Comparison of ENCODE assay signal across 16 cellular contexts in genomic region chr1:25167269-25168192, GRCh38.
A peak's percentile ranks its signal among the peaks of the same experiment; 100 is the strongest.
DNase-seq lines count a peak whose midpoint lies in the region; ATAC-seq and TF ChIP-seq lines count a peak whose summit lies in the region.
"Had no signal": no experiment of that assay in that cellular context is flagged by ENCODE, and none has a peak within 500 bp of the region (broad histone marks: within the 10 kb centered on the region; RNA-seq: fewer than 3 reads in every experiment).

No MANE protein-coding gene starts in this region.

- H4K20me1 ChIP-seq in DND-41 (ENCODE audit: insufficient read depth, low read length) (no peaks in the 10 kb centered on the region), PC-3 (ENCODE audit: low read length) (no peaks in the 10 kb centered on the region)

- TF ChIP-seq CTCF in DND-41 (IDR thresholded peaks at IDR 0.05; ENCODE audit: borderline replicate concordance, extremely low read depth, low read length, poor library complexity, severe bottlenecking): no peak
- no peak for TF ChIP-seq CTCF in PC-3 (conservative IDR thresholded peaks at IDR 0.05; ENCODE audit: low read depth, low read length)

- no peaks in the 10 kb centered on the region for H3F3A ChIP-seq in PC-3 (ENCODE audit: low read length, unreplicated experiment)

- H3K4me2 ChIP-seq in DND-41 (ENCODE audit: insufficient read depth, low read length) (no peak overlapping the region), PC-3 (ENCODE audit: low read length) (peak overlapping the region; percentile 12; the same call in 1 of the 2 replicates)

- H3K9ac ChIP-seq in DND-41 (ENCODE audit: low read depth, low read length): no peak overlapping the region
- no peak overlapping the region for H3K9ac ChIP-seq in PC-3 (ENCODE audit: low read length)
- H3K9ac ChIP-seq: GM23248 had no signal

- H3K79me2 ChIP-seq in DND-41 (ENCODE audit: insufficient read depth, low read length) (no peaks in the 10 kb centered on the region), PC-3 (ENCODE audit: low read length) (no peaks in the 10 kb centered on the region)

- no peaks in the 10 kb centered on the region for H3K9me3 ChIP-seq in DND-41 (ENCODE audit: insufficient read depth, low read length, severe bottlenecking)
- no peaks in the 10 kb centered on the region for H3K9me3 ChIP-seq in PC-3 (ENCODE audit: low read length)
- H3K9me3 ChIP-seq: lower lobe of right lung had no signal

- CTCF ChIA-PET in PC-3 (lab: Charles Lee): no interaction called here

- intact Hi-C loops in PC-3 (cut with micrococcal nuclease): no loop called here

- H3K4me1 ChIP-seq in DND-41 (ENCODE audit: insufficient read depth, low read length) (no peaks in the 10 kb centered on the region), PC-3 (ENCODE audit: insufficient read depth, low read length) (peaks cover 21% of the 10 kb centered on the region)
- H3K4me1 ChIP-seq: lower lobe of right lung had no signal

- H2AFZ ChIP-seq in DND-41 (ENCODE audit: low read depth, low read length) (no peak overlapping the region), PC-3 (ENCODE audit: low read length) (no peak overlapping the region)
- H2AFZ ChIP-seq: GM23248 had no signal

- ATAC-seq in DND-41 (ENCODE audit: insufficient read depth, low read depth) (peak; percentile 64), PC-3 (peak; percentile 51), HG03045 (IDR thresholded peaks at IDR 0.05; ENCODE audit: unreplicated experiment) (no peak)
- ATAC-seq in activated naive CD4-positive, alpha-beta T cell treated with anti-CD3 and anti-CD28 coated beads, Interleukin-2, amount 50 U/mL, for 72 hours: no peak
- ATAC-seq: lower lobe of right lung; stimulated activated naive CD8-positive, alpha-beta T cell treated with anti-CD3 and anti-CD28 coated beads, Interleukin-15, Interleukin-2, amounts not matched to agents 100 U/mL and 50 U/mL, for 24 hours had no signal

- DNase-seq in DND-41: peak; percentile 42
- peak; percentile 64 for DNase-seq in PC-3
- DNase-seq in foreskin melanocyte: peak; percentile 89
- peak; percentile 80 for DNase-seq in pons (ENCODE audit: low spot score)
- no peak for DNase-seq in H7
- no peak for DNase-seq in activated naive CD4-positive, alpha-beta T cell treated with anti-CD3 and anti-CD28 coated beads, Interleukin-2, amount 50 U/mL, for 72 hours (ENCODE audit: low spot score in 2 of 2)
- no peak for DNase-seq in GM19238 (ENCODE audit: insufficient read length, low spot score)
- DNase-seq: activated naive CD8-positive, alpha-beta T cell treated with anti-CD3 and anti-CD28 coated beads, Interleukin-2, amount 10 ng/mL, durations not matched to agents 7 days and 5 days; CD8-positive, alpha-beta memory T cell; GM23248; lower lobe of right lung; NCI-H2029; stimulated activated CD4-positive, alpha-beta T cell treated with anti-CD3 and anti-CD28 coated beads, Interleukin-2, amount 100 ng/mL, for 48 hours; stimulated activated naive CD8-positive, alpha-beta T cell treated with anti-CD3 and anti-CD28 coated beads, Interleukin-15, Interleukin-2, amounts not matched to agents 100 U/mL and 50 U/mL, for 24 hours had no signal

- no peaks in the 10 kb centered on the region for H3K9me2 ChIP-seq in PC-3 (replicated peaks; ENCODE audit: low read length)

- BruUV-seq in PC-3 (replicated peaks; lab: Mats Ljungman, UMichigan): no TSS peak

- H3K4me3 ChIP-seq in DND-41 (ENCODE audit: low read depth in 1 of 2, low read length in 2 of 2): no peak overlapping the region
- no peak overlapping the region for H3K4me3 ChIP-seq in PC-3 (ENCODE audit: low read length)
- no peak overlapping the region for H3K4me3 ChIP-seq in H7 (ENCODE audit: insufficient read depth, low read depth, low read length)
- H3K4me3 ChIP-seq: coronary artery, GM23248, lower lobe of right lung had no signal

- H3K36me3 ChIP-seq in DND-41 (ENCODE audit: insufficient read depth, low read length): no peaks in the 10 kb centered on the region
- H3K36me3 ChIP-seq in PC-3 (ENCODE audit: low read depth, low read length): no peaks in the 10 kb centered on the region
- no peaks in the 10 kb centered on the region for H3K36me3 ChIP-seq in H7 (replicated peaks; ENCODE audit: control insufficient read depth, insufficient read depth, low read length)
- H3K36me3 ChIP-seq: lower lobe of right lung had no signal

- H3K36me3 Mint-ChIP-seq in activated naive CD4-positive, alpha-beta T cell treated with anti-CD3 and anti-CD28 coated beads, Interleukin-2, amount 50 U/mL, for 72 hours: no peaks in the 10 kb centered on the region
- H3K36me3 Mint-ChIP-seq: activated naive CD8-positive, alpha-beta T cell treated with anti-CD3 and anti-CD28 coated beads, Interleukin-2, amount 10 ng/mL, durations not matched to agents 7 days and 5 days had no signal

- H3K27me3 ChIP-seq in DND-41 (ENCODE audit: insufficient read depth, low read length, poor library complexity) (no peaks in the 10 kb centered on the region), PC-3 (ENCODE audit: low read length) (no peaks in the 10 kb centered on the region), H7 (ENCODE audit: control insufficient read depth, insufficient read depth, low read length) (no peaks in the 10 kb centered on the region; the same call in 1 of the 2 replicates)

- POLR2A ChIA-PET in PC-3 (lab: Charles Lee; ENCODE audit: unreplicated experiment): no interaction called here

- no peak overlapping the region for H3K27ac Mint-ChIP-seq in activated naive CD4-positive, alpha-beta T cell treated with anti-CD3 and anti-CD28 coated beads, Interleukin-2, amount 50 U/mL, for 72 hours
- H3K27ac Mint-ChIP-seq: activated naive CD8-positive, alpha-beta T cell treated with anti-CD3 and anti-CD28 coated beads, Interleukin-2, amount 10 ng/mL, durations not matched to agents 7 days and 5 days had no signal

- peaks cover 0 to under 1% of the 10 kb centered on the region in 2 donors for H3K9me3 Mint-ChIP-seq in activated naive CD4-positive, alpha-beta T cell treated with anti-CD3 and anti-CD28 coated beads, Interleukin-2, amount 50 U/mL, for 72 hours
- H3K9me3 Mint-ChIP-seq: CD8-positive, alpha-beta memory T cell had no signal

- H3K27ac ChIP-seq in DND-41 (ENCODE audit: low read length) (no peak overlapping the region), PC-3 (ENCODE audit: low read length) (no peak overlapping the region)
- H3K27ac ChIP-seq: coronary artery, GM23248, lower lobe of right lung had no signal

Comparison
In these comparisons a context has a peak if more than half of its experiments do, and no peak if none do; other contexts are left out.
1. ATAC-seq: peak in DND-41 (single experiment) and PC-3 (single experiment); none in activated naive CD4-positive, alpha-beta T cell treated with anti-CD3 and anti-CD28 coated beads, Interleukin-2, amount 50 U/mL, for 72 hours (0 of 2) and HG03045 (single experiment).
2. DNase-seq: peak in DND-41 (single experiment), PC-3 (single experiment), foreskin melanocyte (single experiment) and pons (single experiment); none in H7 (single experiment), activated naive CD4-positive, alpha-beta T cell treated with anti-CD3 and anti-CD28 coated beads, Interleukin-2, amount 50 U/mL, for 72 hours (0 of 2) and GM19238 (single experiment).